In the genomic region with DNA sequence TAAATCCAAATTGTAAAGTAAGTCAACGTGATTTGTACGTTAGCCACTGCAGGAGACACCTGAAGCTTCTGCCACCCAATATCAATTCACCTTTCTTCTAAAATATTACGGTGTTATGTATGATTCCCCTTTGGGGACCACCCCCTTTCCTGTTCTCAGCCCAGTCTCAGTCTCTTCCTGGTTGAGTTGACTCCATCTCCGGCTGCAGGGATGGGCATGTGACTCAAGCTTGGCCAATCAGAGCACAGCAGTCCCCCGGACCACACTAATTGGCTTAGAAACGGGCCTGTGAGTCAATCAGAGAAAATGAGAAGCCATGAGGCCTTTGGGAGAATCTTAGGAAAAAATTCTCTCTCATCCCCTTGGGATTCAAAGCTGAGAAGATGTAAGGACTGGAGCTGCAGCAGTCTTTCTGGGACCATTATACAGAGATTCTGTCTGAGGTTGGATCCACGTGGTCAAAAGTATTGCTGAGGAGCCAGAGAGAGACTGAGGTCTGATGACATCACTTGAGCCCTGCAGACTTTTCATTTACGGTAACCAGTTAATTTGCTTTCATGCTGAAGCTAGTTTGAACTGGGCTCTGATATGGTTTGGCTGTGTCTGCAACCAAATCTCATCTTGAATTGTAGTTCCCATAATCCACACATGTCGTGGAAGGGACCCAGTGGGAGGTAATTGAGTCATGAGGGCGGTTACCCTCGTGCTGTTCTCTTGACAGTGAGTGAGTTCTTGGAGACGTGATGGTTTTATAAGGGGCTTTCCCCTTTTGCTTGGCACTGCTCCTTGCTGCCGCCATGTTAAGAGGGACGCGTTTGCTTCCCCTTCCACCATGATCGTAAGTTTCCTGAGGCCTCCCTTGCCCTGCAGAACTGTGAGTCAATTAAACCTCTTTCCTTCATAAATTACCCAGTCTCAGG, we compare ENCODE assay signal across 1 cellular context.
TF ChIP-seq lines count a peak whose summit lies in the region.

No MANE protein-coding gene starts in this region.

TF ChIP-seq in SK-N-SH treated with all-trans-retinoic acid at 6 μM for 48 hours, 23 proteins besides CTCF, POLR2A, EP300 and RAD21 (continued from another document):
- TF ChIP-seq, protein P1, sequence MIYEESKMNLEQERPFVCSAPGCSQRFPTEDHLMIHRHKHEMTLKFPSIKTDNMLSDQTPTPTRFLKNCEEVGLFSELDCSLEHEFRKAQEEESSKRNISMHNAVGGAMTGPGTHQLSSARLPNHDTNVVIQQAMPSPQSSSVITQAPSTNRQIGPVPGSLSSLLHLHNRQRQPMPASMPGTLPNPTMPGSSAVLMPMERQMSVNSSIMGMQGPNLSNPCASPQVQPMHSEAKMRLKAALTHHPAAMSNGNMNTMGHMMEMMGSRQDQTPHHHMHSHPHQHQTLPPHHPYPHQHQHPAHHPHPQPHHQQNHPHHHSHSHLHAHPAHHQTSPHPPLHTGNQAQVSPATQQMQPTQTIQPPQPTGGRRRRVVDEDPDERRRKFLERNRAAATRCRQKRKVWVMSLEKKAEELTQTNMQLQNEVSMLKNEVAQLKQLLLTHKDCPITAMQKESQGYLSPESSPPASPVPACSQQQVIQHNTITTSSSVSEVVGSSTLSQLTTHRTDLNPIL (CRISPR knock-in tag; IDR thresholded peaks at IDR 0.05; ENCODE audit: low read depth) = no peak
- TF ChIP-seq, protein P2, sequence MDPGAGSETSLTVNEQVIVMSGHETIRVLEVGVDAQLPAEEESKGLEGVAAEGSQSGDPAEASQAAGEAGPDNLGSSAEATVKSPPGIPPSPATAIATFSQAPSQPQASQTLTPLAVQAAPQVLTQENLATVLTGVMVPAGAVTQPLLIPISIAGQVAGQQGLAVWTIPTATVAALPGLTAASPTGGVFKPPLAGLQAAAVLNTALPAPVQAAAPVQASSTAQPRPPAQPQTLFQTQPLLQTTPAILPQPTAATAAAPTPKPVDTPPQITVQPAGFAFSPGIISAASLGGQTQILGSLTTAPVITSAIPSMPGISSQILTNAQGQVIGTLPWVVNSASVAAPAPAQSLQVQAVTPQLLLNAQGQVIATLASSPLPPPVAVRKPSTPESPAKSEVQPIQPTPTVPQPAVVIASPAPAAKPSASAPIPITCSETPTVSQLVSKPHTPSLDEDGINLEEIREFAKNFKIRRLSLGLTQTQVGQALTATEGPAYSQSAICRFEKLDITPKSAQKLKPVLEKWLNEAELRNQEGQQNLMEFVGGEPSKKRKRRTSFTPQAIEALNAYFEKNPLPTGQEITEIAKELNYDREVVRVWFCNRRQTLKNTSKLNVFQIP (CRISPR knock-in tag; IDR thresholded peaks at IDR 0.05; ENCODE audit: borderline replicate concordance, low read depth) = no peak
- TF ChIP-seq ZFP30 (CRISPR knock-in tag; IDR thresholded peaks at IDR 0.05) (no peak), ESRRG (CRISPR knock-in tag; IDR thresholded peaks at IDR 0.05) (no peak), TOX (CRISPR knock-in tag; IDR thresholded peaks at IDR 0.05; ENCODE audit: borderline replicate concordance) (no peak), ZNF70 (CRISPR knock-in tag; IDR thresholded peaks at IDR 0.05) (no peak), ISL1 (CRISPR knock-in tag; IDR thresholded peaks at IDR 0.05) (no peak), ZC3H10 (CRISPR knock-in tag; IDR thresholded peaks at IDR 0.05) (no peak)
- TF ChIP-seq, protein P3, sequence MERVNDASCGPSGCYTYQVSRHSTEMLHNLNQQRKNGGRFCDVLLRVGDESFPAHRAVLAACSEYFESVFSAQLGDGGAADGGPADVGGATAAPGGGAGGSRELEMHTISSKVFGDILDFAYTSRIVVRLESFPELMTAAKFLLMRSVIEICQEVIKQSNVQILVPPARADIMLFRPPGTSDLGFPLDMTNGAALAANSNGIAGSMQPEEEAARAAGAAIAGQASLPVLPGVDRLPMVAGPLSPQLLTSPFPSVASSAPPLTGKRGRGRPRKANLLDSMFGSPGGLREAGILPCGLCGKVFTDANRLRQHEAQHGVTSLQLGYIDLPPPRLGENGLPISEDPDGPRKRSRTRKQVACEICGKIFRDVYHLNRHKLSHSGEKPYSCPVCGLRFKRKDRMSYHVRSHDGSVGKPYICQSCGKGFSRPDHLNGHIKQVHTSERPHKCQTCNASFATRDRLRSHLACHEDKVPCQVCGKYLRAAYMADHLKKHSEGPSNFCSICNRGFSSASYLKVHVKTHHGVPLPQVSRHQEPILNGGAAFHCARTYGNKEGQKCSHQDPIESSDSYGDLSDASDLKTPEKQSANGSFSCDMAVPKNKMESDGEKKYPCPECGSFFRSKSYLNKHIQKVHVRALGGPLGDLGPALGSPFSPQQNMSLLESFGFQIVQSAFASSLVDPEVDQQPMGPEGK (CRISPR knock-in tag; IDR thresholded peaks at IDR 0.05; ENCODE audit: borderline replicate concordance) = no peak
- TF ChIP-seq, protein P4, sequence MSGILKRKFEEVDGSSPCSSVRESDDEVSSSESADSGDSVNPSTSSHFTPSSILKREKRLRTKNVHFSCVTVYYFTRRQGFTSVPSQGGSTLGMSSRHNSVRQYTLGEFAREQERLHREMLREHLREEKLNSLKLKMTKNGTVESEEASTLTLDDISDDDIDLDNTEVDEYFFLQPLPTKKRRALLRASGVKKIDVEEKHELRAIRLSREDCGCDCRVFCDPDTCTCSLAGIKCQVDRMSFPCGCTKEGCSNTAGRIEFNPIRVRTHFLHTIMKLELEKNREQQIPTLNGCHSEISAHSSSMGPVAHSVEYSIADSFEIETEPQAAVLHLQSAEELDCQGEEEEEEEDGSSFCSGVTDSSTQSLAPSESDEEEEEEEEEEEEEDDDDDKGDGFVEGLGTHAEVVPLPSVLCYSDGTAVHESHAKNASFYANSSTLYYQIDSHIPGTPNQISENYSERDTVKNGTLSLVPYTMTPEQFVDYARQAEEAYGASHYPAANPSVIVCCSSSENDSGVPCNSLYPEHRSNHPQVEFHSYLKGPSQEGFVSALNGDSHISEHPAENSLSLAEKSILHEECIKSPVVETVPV (CRISPR knock-in tag; IDR thresholded peaks at IDR 0.05) = no peak
- TF ChIP-seq, protein P5, sequence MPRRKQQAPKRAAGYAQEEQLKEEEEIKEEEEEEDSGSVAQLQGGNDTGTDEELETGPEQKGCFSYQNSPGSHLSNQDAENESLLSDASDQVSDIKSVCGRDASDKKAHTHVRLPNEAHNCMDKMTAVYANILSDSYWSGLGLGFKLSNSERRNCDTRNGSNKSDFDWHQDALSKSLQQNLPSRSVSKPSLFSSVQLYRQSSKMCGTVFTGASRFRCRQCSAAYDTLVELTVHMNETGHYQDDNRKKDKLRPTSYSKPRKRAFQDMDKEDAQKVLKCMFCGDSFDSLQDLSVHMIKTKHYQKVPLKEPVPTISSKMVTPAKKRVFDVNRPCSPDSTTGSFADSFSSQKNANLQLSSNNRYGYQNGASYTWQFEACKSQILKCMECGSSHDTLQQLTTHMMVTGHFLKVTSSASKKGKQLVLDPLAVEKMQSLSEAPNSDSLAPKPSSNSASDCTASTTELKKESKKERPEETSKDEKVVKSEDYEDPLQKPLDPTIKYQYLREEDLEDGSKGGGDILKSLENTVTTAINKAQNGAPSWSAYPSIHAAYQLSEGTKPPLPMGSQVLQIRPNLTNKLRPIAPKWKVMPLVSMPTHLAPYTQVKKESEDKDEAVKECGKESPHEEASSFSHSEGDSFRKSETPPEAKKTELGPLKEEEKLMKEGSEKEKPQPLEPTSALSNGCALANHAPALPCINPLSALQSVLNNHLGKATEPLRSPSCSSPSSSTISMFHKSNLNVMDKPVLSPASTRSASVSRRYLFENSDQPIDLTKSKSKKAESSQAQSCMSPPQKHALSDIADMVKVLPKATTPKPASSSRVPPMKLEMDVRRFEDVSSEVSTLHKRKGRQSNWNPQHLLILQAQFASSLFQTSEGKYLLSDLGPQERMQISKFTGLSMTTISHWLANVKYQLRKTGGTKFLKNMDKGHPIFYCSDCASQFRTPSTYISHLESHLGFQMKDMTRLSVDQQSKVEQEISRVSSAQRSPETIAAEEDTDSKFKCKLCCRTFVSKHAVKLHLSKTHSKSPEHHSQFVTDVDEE (CRISPR knock-in tag; IDR thresholded peaks at IDR 0.05) = no peak
